Comparison of ENCODE assay signal across 1 cellular context in the genomic region with DNA sequence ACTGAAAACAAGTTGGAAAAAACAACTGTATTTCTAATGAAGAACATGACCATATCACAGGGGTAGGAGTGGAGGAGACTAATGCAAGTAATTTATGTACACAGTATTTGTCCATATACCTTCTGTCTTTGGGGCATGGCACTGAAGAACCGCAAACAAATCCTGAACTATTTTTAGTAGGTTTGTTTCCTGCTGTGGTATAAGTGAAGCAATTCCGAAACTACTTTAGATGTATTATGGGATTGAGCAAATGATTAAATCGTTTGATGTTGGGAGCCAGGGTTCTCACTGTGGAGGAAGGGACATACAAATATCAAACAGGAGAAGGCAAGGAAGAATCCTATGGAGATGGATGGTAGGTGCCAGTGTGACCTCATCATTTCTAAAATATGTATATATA.
TF ChIP-seq lines count a peak whose summit lies in the region.

No MANE protein-coding gene starts in this region.

TF ChIP-seq in A549, 52 proteins besides CTCF, POLR2A, EP300 and RAD21 (continued from another document):
- no peak for TF ChIP-seq ATOH8 (CRISPR knock-in tag; IDR thresholded peaks at IDR 0.05; ENCODE audit: low read depth)
- no peak for TF ChIP-seq HOXB13 (CRISPR knock-in tag; IDR thresholded peaks at IDR 0.05; ENCODE audit: low read depth)
- TF ChIP-seq GATA3 (IDR thresholded peaks at IDR 0.05; ENCODE audit: borderline replicate concordance) = no peak
- no peak for TF ChIP-seq FOSL2 (IDR thresholded peaks at IDR 0.05)
- TF ChIP-seq FOSL2 (CRISPR knock-in tag; IDR thresholded peaks at IDR 0.05) = no peak
- TF ChIP-seq ZC3H11A (IDR thresholded peaks at IDR 0.05) = no peak
- TF ChIP-seq RNF2 (IDR thresholded peaks at IDR 0.05; ENCODE audit: borderline replicate concordance, low read depth) = no peak
- TF ChIP-seq MAFK (IDR thresholded peaks at IDR 0.05; ENCODE audit: partially characterized antibody) = no peak
